Comparison of ENCODE assay signal across 20 cellular contexts in the genomic region with DNA sequence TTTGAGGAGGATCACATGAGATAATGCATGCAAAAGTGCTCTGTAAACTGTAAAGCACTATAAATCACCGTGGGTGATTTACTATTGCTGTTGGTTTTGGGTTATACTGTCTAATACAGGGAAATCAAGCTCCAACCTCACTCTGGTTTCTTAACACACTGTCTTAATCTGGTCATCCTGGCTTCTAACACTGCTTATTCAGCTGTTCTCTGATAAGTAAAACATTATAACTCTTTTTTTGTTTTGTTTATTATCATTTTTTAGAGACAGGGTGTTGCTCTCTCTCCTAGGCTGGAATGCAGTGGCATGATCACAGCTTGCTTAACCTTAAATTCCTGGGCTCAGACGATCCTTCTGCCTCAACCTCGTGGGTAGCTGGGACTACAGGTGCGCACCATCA.
"Had no signal": no experiment of that assay in that cellular context is flagged by ENCODE, and none has a peak within 500 bp of the region (broad histone marks: within the 10 kb centered on the region; RNA-seq: fewer than 3 reads in every experiment).

No MANE protein-coding gene starts in this region.

- H3K27me3 ChIP-seq: brain microvascular endothelial cell, hepatocyte, spleen, testis, upper lobe of right lung had no signal

- H3K4me3 Mint-ChIP-seq: activated CD4-positive, alpha-beta memory T cell treated with anti-CD3 and anti-CD28 coated beads for 36 hours; activated CD8-positive, alpha-beta memory T cell treated with anti-CD3 and anti-CD28 coated beads, Interleukin-2, amount 10 ng/mL, durations not matched to agents 7 days and 5 days; activated naive CD8-positive, alpha-beta T cell treated with anti-CD3 and anti-CD28 coated beads for 36 hours; natural killer cell treated with Interleukin-12 subunit alpha and Interleukin-12 subunit beta and Interleukin-15 and Interleukin-18, amount 100 ng/mL, for 72 hours; stimulated activated naive CD8-positive, alpha-beta T cell treated with anti-CD3 and anti-CD28 coated beads, Interleukin-15, Interleukin-2, amounts not matched to agents 100 ng/mL and 50 ng/mL, for 24 hours had no signal

- H3K27ac Mint-ChIP-seq: activated CD8-positive, alpha-beta memory T cell treated with anti-CD3 and anti-CD28 coated beads, Interleukin-2, amount 10 ng/mL, durations not matched to agents 7 days and 5 days; activated naive CD8-positive, alpha-beta T cell treated with anti-CD3 and anti-CD28 coated beads for 36 hours; progenitor cell of endocrine pancreas; stimulated activated naive CD8-positive, alpha-beta T cell treated with anti-CD3 and anti-CD28 coated beads, Interleukin-15, Interleukin-2, amounts not matched to agents 100 ng/mL and 50 ng/mL, for 24 hours had no signal

- H3K27me3 Mint-ChIP-seq: activated CD4-positive, alpha-beta memory T cell treated with anti-CD3 and anti-CD28 coated beads for 36 hours; activated CD8-positive, alpha-beta memory T cell treated with anti-CD3 and anti-CD28 coated beads, Interleukin-2, amount 10 ng/mL, durations not matched to agents 7 days and 5 days; activated naive CD8-positive, alpha-beta T cell treated with anti-CD3 and anti-CD28 coated beads for 36 hours; central memory CD8-positive, alpha-beta T cell; natural killer cell treated with Interleukin-12 subunit alpha and Interleukin-12 subunit beta and Interleukin-15 and Interleukin-18, amount 100 ng/mL, for 72 hours; progenitor cell of endocrine pancreas; stimulated activated naive CD8-positive, alpha-beta T cell treated with anti-CD3 and anti-CD28 coated beads, Interleukin-15, Interleukin-2, amounts not matched to agents 100 ng/mL and 50 ng/mL, for 24 hours had no signal

- H3K27ac ChIP-seq: brain microvascular endothelial cell, hepatocyte, upper lobe of right lung had no signal

- ATAC-seq: activated CD8-positive, alpha-beta memory T cell treated with anti-CD3 and anti-CD28 coated beads, Interleukin-2, amount 10 ng/mL, durations not matched to agents 7 days and 5 days; natural killer cell treated with Interleukin-12 subunit alpha and Interleukin-12 subunit beta and Interleukin-15 and Interleukin-18, amount 100 ng/mL, for 72 hours; upper lobe of right lung had no signal

- H3K36me3 ChIP-seq: brain microvascular endothelial cell had no signal

- H3K4me3 ChIP-seq: hepatocyte, spleen, testis, upper lobe of right lung had no signal

- H3K36me3 Mint-ChIP-seq: activated CD4-positive, alpha-beta memory T cell treated with anti-CD3 and anti-CD28 coated beads for 36 hours; activated CD8-positive, alpha-beta memory T cell treated with anti-CD3 and anti-CD28 coated beads, Interleukin-2, amount 10 ng/mL, durations not matched to agents 7 days and 5 days; activated naive CD8-positive, alpha-beta T cell treated with anti-CD3 and anti-CD28 coated beads for 36 hours; natural killer cell treated with Interleukin-12 subunit alpha and Interleukin-12 subunit beta and Interleukin-15 and Interleukin-18, amount 100 ng/mL, for 72 hours had no signal

- H3K9me3 ChIP-seq: spleen, testis, upper lobe of right lung had no signal

- DNase-seq: activated CD4-positive, alpha-beta memory T cell treated with anti-CD3 and anti-CD28 coated beads for 36 hours; activated CD8-positive, alpha-beta memory T cell treated with anti-CD3 and anti-CD28 coated beads, Interleukin-2, amount 10 ng/mL, durations not matched to agents 7 days and 5 days; activated gamma-delta T cell treated with Interleukin-2 at 50 U/mL for 16 hours; activated naive CD8-positive, alpha-beta T cell treated with anti-CD3 and anti-CD28 coated beads for 36 hours; activated T-cell treated with anti-CD3 and anti-CD28 coated beads, Interleukin-2, amount 50 U/mL, for 1 hour; anterior cingulate cortex; brain microvascular endothelial cell; cortex of kidney; effector CD4-positive, alpha-beta T cell; kidney; nucleus accumbens; spleen; T-helper 9 cell; upper lobe of right lung had no signal
